12 cellular contexts compared by ENCODE assay signal in genomic region chr4:8438743-8439142, GRCh38. TPM values are rescaled to one million over a fixed set of nuclear protein-coding genes. Genes with fewer than 3 reads are reported as not detected.
DNase-seq lines count a peak whose midpoint lies in the region; ATAC-seq and TF ChIP-seq lines count a peak whose summit lies in the region.
"Had no signal": no experiment of that assay in that cellular context is flagged by ENCODE, and none has a peak within 500 bp of the region (broad histone marks: within the 10 kb centered on the region; RNA-seq: fewer than 3 reads in every experiment).

No MANE protein-coding gene starts in this region.

- intact Hi-C loops in activated CD4-positive, alpha-beta T cell treated with anti-CD3 and anti-CD28 coated beads, Interleukin-2, amount 10 ng/mL, durations not matched to agents 24 days and 14 days (cut with micrococcal nuclease) = no loop called here

- TF ChIP-seq POLR2A in gastroesophageal sphincter (IDR thresholded peaks at IDR 0.05) = no peak

- ATAC-seq in gastroesophageal sphincter = no peak
- no peak for ATAC-seq in stimulated activated naive B cell treated with anti-CD40 and anti-IgM and Interleukin-4, amounts not matched to agents 10 μg/mL and 1 μg/mL and 100 μg/mL, for 72 hours (replicated peaks)

- H3K27me3 ChIP-seq in gastroesophageal sphincter = no peaks in the 10 kb centered on the region

- H3K27ac Mint-ChIP-seq in activated CD4-positive, alpha-beta T cell treated with anti-CD3 and anti-CD28 coated beads, Interleukin-2, amount 10 ng/mL, durations not matched to agents 24 days and 14 days = peak overlapping the region; percentile 9
- H3K27ac Mint-ChIP-seq in activated CD4-positive, alpha-beta memory T cell treated with anti-CD3 and anti-CD28 coated beads, Interleukin-2, amount 10 ng/mL, durations not matched to agents 7 days and 5 days = no peak overlapping the region
- no peak overlapping the region for H3K27ac Mint-ChIP-seq in stimulated activated naive B cell treated with anti-CD40 and anti-IgM and Interleukin-4, amounts not matched to agents 10 μg/mL and 1 μg/mL and 100 μg/mL, for 72 hours

- DNase-seq in activated CD4-positive, alpha-beta T cell treated with anti-CD3 and anti-CD28 coated beads, Interleukin-2, amount 10 ng/mL, durations not matched to agents 24 days and 14 days = no peak
- DNase-seq in activated CD4-positive, alpha-beta T cell treated with anti-CD3 and anti-CD28 coated beads for 1 hour = no peak
- no peak for DNase-seq in activated CD4-positive, alpha-beta memory T cell treated with anti-CD3 and anti-CD28 coated beads, Interleukin-2, amount 10 ng/mL, durations not matched to agents 7 days and 5 days
- no peak for DNase-seq in stimulated activated naive B cell treated with anti-CD40 and anti-IgM and Interleukin-4, amounts not matched to agents 10 μg/mL and 1 μg/mL and 100 μg/mL, for 72 hours
- DNase-seq in NCI-H1105 (lab: John Stamatoyannopoulos, UW) = no peak
- no peak for DNase-seq in NCI-H2107 treated with DMSO at 0.1 percent for 48 hours (lab: John Stamatoyannopoulos, UW; ENCODE audit: unreplicated experiment)
- no peak for DNase-seq in dermis blood vessel endothelial cell
- DNase-seq: activated CD8-positive, alpha-beta memory T cell treated with anti-CD3 and anti-CD28 coated beads, Interleukin-2, amount 50 U/mL, for 48 hours; effector CD4-positive, alpha-beta T cell; NCI-H2171 treated with DMSO at 0.1 percent for 48 hours had no signal

- 17 to 65% methylated on average over 1 to 11 of the region's 11 CpGs for WGBS in gastroesophageal sphincter (ENCODE audit: low coverage in 1 of 2), 2 donors

- H3K36me3 Mint-ChIP-seq in activated CD4-positive, alpha-beta T cell treated with anti-CD3 and anti-CD28 coated beads, Interleukin-2, amount 10 ng/mL, durations not matched to agents 24 days and 14 days (ENCODE audit: low read depth) = peaks cover 10% of the 10 kb centered on the region
- H3K36me3 Mint-ChIP-seq in activated CD4-positive, alpha-beta memory T cell treated with anti-CD3 and anti-CD28 coated beads, Interleukin-2, amount 10 ng/mL, durations not matched to agents 7 days and 5 days (ENCODE audit: low read depth) = peaks cover 27% of the 10 kb centered on the region
- H3K36me3 Mint-ChIP-seq in stimulated activated naive B cell treated with anti-CD40 and anti-IgM and Interleukin-4, amounts not matched to agents 10 μg/mL and 1 μg/mL and 100 μg/mL, for 72 hours = peaks cover 8 to 33% of the 10 kb centered on the region in 2 donors

- H3K27me3 Mint-ChIP-seq in activated CD4-positive, alpha-beta T cell treated with anti-CD3 and anti-CD28 coated beads, Interleukin-2, amount 10 ng/mL, durations not matched to agents 24 days and 14 days = peaks cover 2% of the 10 kb centered on the region
- H3K27me3 Mint-ChIP-seq in activated CD4-positive, alpha-beta memory T cell treated with anti-CD3 and anti-CD28 coated beads, Interleukin-2, amount 10 ng/mL, durations not matched to agents 7 days and 5 days = no peaks in the 10 kb centered on the region
- no peaks in the 10 kb centered on the region for H3K27me3 Mint-ChIP-seq in stimulated activated naive B cell treated with anti-CD40 and anti-IgM and Interleukin-4, amounts not matched to agents 10 μg/mL and 1 μg/mL and 100 μg/mL, for 72 hours

- POLR2A ChIA-PET in activated CD4-positive, alpha-beta memory T cell treated with anti-CD3 and anti-CD28 coated beads, Interleukin-2, amount 10 ng/mL, durations not matched to agents 7 days and 5 days (lab: Charles Lee) = interaction anchor here (3.7 kb wide), 1 partner anchor 11 kb away, joined by 43 read pairs; no protein-coding TSS in a partner anchor

- no peak for TF ChIP-seq EP300 in gastroesophageal sphincter (IDR thresholded peaks at IDR 0.05)

- H3K27ac ChIP-seq in gastroesophageal sphincter = peak overlapping the region in 3 of 4 donors; percentile 68 to 95 (median 87)
- H3K27ac ChIP-seq: SK-N-MC had no signal

- H3K9me3 Mint-ChIP-seq in activated CD4-positive, alpha-beta T cell treated with anti-CD3 and anti-CD28 coated beads, Interleukin-2, amount 10 ng/mL, durations not matched to agents 24 days and 14 days = no peaks in the 10 kb centered on the region
- H3K9me3 Mint-ChIP-seq in activated CD4-positive, alpha-beta memory T cell treated with anti-CD3 and anti-CD28 coated beads, Interleukin-2, amount 10 ng/mL, durations not matched to agents 7 days and 5 days = no peaks in the 10 kb centered on the region
- no peaks in the 10 kb centered on the region for H3K9me3 Mint-ChIP-seq in stimulated activated naive B cell treated with anti-CD40 and anti-IgM and Interleukin-4, amounts not matched to agents 10 μg/mL and 1 μg/mL and 100 μg/mL, for 72 hours

- CTCF ChIA-PET in activated CD4-positive, alpha-beta memory T cell treated with anti-CD3 and anti-CD28 coated beads, Interleukin-2, amount 10 ng/mL, durations not matched to agents 7 days and 5 days (lab: Charles Lee) = interaction anchor here (3.3 kb wide), 1 partner anchor 10 kb away, joined by 27 read pairs; no protein-coding TSS in a partner anchor

- peaks cover 9 to 86% (median 22%) of the 10 kb centered on the region in 3 donors for H3K4me1 ChIP-seq in gastroesophageal sphincter

- H3K36me3 ChIP-seq in gastroesophageal sphincter = no peaks in the 10 kb centered on the region

- H3K4me1 Mint-ChIP-seq in activated CD4-positive, alpha-beta T cell treated with anti-CD3 and anti-CD28 coated beads, Interleukin-2, amount 10 ng/mL, durations not matched to agents 24 days and 14 days = peaks cover 53% of the 10 kb centered on the region
- peaks cover 79% of the 10 kb centered on the region for H3K4me1 Mint-ChIP-seq in activated CD4-positive, alpha-beta memory T cell treated with anti-CD3 and anti-CD28 coated beads, Interleukin-2, amount 10 ng/mL, durations not matched to agents 7 days and 5 days
- peaks cover 40 to 85% of the 10 kb centered on the region in 2 donors for H3K4me1 Mint-ChIP-seq in stimulated activated naive B cell treated with anti-CD40 and anti-IgM and Interleukin-4, amounts not matched to agents 10 μg/mL and 1 μg/mL and 100 μg/mL, for 72 hours

- no peaks in the 10 kb centered on the region for H3K9me3 ChIP-seq in gastroesophageal sphincter

- TF ChIP-seq CTCF in gastroesophageal sphincter (IDR thresholded peaks at IDR 0.05) = no peak

- no peak overlapping the region for H3K4me3 ChIP-seq in gastroesophageal sphincter
- H3K4me3 ChIP-seq: SK-N-MC had no signal

- peak overlapping the region; percentile 95 for H3K4me3 Mint-ChIP-seq in activated CD4-positive, alpha-beta T cell treated with anti-CD3 and anti-CD28 coated beads, Interleukin-2, amount 10 ng/mL, durations not matched to agents 24 days and 14 days
- H3K4me3 Mint-ChIP-seq in activated CD4-positive, alpha-beta memory T cell treated with anti-CD3 and anti-CD28 coated beads, Interleukin-2, amount 10 ng/mL, durations not matched to agents 7 days and 5 days = peak overlapping the region; percentile 99
- H3K4me3 Mint-ChIP-seq in stimulated activated naive B cell treated with anti-CD40 and anti-IgM and Interleukin-4, amounts not matched to agents 10 μg/mL and 1 μg/mL and 100 μg/mL, for 72 hours = peak overlapping the region; percentile 37 to 43

RNA-seq across cellular contexts. Expression of gene ACOX3, which starts 1.8 kb away (rescaled TPM):
- 20.5 and 23.0 TPM in 2 replicates for total RNA-seq in activated CD4-positive, alpha-beta T cell treated with anti-CD3 and anti-CD28 coated beads, Interleukin-2, amount 10 ng/mL, durations not matched to agents 24 days and 14 days
- 10 to 100 TPM; 16.8 to 17.7 TPM for total RNA-seq in activated CD4-positive, alpha-beta memory T cell treated with anti-CD3 and anti-CD28 coated beads, Interleukin-2, amount 10 ng/mL, durations not matched to agents 7 days and 5 days
- total RNA-seq in gastroesophageal sphincter = 10 to 100 TPM; 21.5 to 79.5 (median 37.1) TPM
- total RNA-seq in dermis blood vessel endothelial cell = 29.3 and 44.2 TPM in 2 replicates

RNA-seq across cellular contexts. Expression of gene TRMT44, which starts 1.8 kb away (rescaled TPM):
- 35.7 and 38.5 TPM in 2 replicates for total RNA-seq in activated CD4-positive, alpha-beta T cell treated with anti-CD3 and anti-CD28 coated beads, Interleukin-2, amount 10 ng/mL, durations not matched to agents 24 days and 14 days
- total RNA-seq in activated CD4-positive, alpha-beta memory T cell treated with anti-CD3 and anti-CD28 coated beads, Interleukin-2, amount 10 ng/mL, durations not matched to agents 7 days and 5 days = 10 to 100 TPM; 15.7 to 17.8 TPM
- total RNA-seq in gastroesophageal sphincter (10 to 100 TPM; 12.0 to 27.9 (median 20.9) TPM), dermis blood vessel endothelial cell (14.9 and 23.0 TPM in 2 replicates)

Comparison
In these comparisons a context has a peak if more than half of its experiments do, and no peak if none do; other contexts are left out.
1. H3K4me3 Mint-ChIP-seq: peak in every context shown above with its lines; median percentile 99 in activated CD4-positive, alpha-beta memory T cell treated with anti-CD3 and anti-CD28 coated beads, Interleukin-2, amount 10 ng/mL, durations not matched to agents 7 days and 5 days; 95 in activated CD4-positive, alpha-beta T cell treated with anti-CD3 and anti-CD28 coated beads, Interleukin-2, amount 10 ng/mL, durations not matched to agents 24 days and 14 days; 40 in stimulated activated naive B cell treated with anti-CD40 and anti-IgM and Interleukin-4, amounts not matched to agents 10 μg/mL and 1 μg/mL and 100 μg/mL, for 72 hours.